ENCODE assay signal across 8 cellular contexts in the genomic region with DNA sequence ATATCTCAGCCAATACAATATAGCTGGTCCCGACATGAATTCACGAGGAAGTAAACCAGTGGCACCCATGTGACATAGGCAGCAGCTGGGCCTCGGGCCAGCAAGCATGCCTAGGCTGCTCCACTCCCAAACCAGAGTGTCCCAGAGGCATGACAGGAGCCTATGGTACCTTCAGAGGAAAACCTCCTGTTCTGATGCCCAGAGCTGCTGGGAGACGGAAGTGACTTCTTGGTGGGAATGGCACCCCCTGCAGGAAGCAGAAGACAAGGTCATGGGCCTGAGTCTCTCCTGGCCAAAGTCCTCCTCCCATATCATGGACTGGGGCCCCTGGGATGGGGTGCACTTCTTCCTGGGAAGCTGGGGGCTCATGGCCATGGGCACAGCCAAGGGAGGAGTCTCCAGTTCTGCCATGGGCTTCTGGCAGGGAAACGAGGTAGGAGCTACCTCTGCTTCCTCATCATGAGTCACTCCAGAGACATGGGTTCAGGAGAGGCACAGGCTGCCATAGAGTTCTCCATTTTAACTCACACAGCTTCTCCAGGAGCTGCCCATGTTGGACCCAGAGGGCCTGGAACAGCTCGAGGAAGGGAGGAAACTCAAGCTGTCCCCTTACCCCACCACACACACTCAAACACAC. TPM values are rescaled to one million over a fixed set of nuclear protein-coding genes. Genes with fewer than 3 reads are reported as not detected.
DNase-seq lines count a peak whose midpoint lies in the region; ATAC-seq and TF ChIP-seq lines count a peak whose summit lies in the region.

No MANE protein-coding gene starts in this region.

- DNase-seq in SHP77 (lab: John Stamatoyannopoulos, UW) (peak; percentile 34 to 70), SHP77 treated with DMSO at 0.1 percent for 48 hours (lab: John Stamatoyannopoulos, UW) (no peak), NCI-H2196 (lab: John Stamatoyannopoulos, UW; ENCODE audit: unreplicated experiment) (peak; percentile 66), fibroblast of pulmonary artery (ENCODE audit: low read depth) (no peak), transverse colon (peak; percentile 27), NOMO-1 treated with DMSO at 0.1 percent for 48 hours (lab: John Stamatoyannopoulos, UW; ENCODE audit: unreplicated experiment) (no peak)

- ATAC-seq in HG03378 (IDR thresholded peaks at IDR 0.05; ENCODE audit: unreplicated experiment), result no peak
- no peak for ATAC-seq in HG02610 (IDR thresholded peaks at IDR 0.05; ENCODE audit: unreplicated experiment)

- no peak for TF ChIP-seq EP300 in transverse colon (IDR thresholded peaks at IDR 0.05; ENCODE audit: low read depth)

- in situ Hi-C loops in transverse colon (cut with MboI; ENCODE audit: low pct_ligation_motif_present in 1 of 4, low pct_unique_long_range_greater_than_20kb in 1 of 4, low sequenced_read_pairs in 3 of 4), result no loop called here

- peaks cover 0 to 5% (median 1%) of the 10 kb centered on the region in 4 donors for H3K4me1 ChIP-seq in transverse colon

- H3K27me3 ChIP-seq in transverse colon, result no peaks in the 10 kb centered on the region

- TF ChIP-seq POLR2A in transverse colon (IDR thresholded peaks at IDR 0.05), result no peak

- H3K36me3 ChIP-seq in transverse colon, result no peaks in the 10 kb centered on the region

- intact Hi-C loops in transverse colon (cut with DNase I; ENCODE audit: low total_unique reads), result no loop called here

- H3K4me3 ChIP-seq in fibroblast of pulmonary artery (replicated peaks; ENCODE audit: low read depth, low read length) (no peak overlapping the region), transverse colon (no peak overlapping the region)

- no peaks in the 10 kb centered on the region for H3K9me3 ChIP-seq in transverse colon

- no peak overlapping the region for H3K27ac ChIP-seq in transverse colon

- TF ChIP-seq CTCF in fibroblast of pulmonary artery (IDR thresholded peaks at IDR 0.05; ENCODE audit: low read length, missing control alignments) (peak; percentile 37), transverse colon (IDR thresholded peaks at IDR 0.05) (peak in 4 of 5 experiments; percentile 11 to 37 (median 33))

- 49 to 64% methylated on average over 3 to 6 of the region's 6 CpGs for WGBS in transverse colon (ENCODE audit: low coverage in 1 of 2), 2 donors

RNA-seq across cellular contexts. Expression of a gene that starts 13.4 kb away (rescaled TPM):
- total RNA-seq in transverse colon, result 10 to 100 TPM in 2 of 4 donors, 1 to 10 TPM in 2; 2.9 to 29.9 (median 7.9) TPM

RNA-seq across cellular contexts. Expression of a gene that starts 22.7 kb away (rescaled TPM):
- 100 to 1,000 TPM in 1 of 4 donors, 10 to 100 TPM in 3; 40.6 to 117 (median 48.5) TPM for total RNA-seq in transverse colon

RNA-seq across cellular contexts. Expression of a gene that starts 30.7 kb away (rescaled TPM):
- total RNA-seq in transverse colon, result 10 to 100 TPM; 16.8 to 21.7 (median 20.5) TPM

RNA-seq across cellular contexts. Expression of a gene that starts 49.0 kb away (rescaled TPM):
- total RNA-seq in transverse colon, result 100 to 1,000 TPM in 1 of 4 donors, 10 to 100 TPM in 3; 38.6 to 118 (median 41.0) TPM

RNA-seq across cellular contexts. Expression of a gene that starts 51.6 kb away (rescaled TPM):
- total RNA-seq in transverse colon, result 100 to 1,000 TPM in 3 of 4 donors, 10 to 100 TPM in 1; 37.0 to 254 (median 212) TPM

Comparison
In these comparisons a context has a peak if more than half of its experiments do, and no peak if none do; other contexts are left out.
1. DNase-seq: peak in SHP77 (2 of 2), NCI-H2196 (single experiment) and transverse colon (single experiment); none in SHP77 treated with DMSO at 0.1 percent for 48 hours (single experiment), fibroblast of pulmonary artery (single experiment) and NOMO-1 treated with DMSO at 0.1 percent for 48 hours (single experiment).